Comparison of ENCODE assay signal across 19 cellular contexts in genomic region chr12:71441836-71442566, GRCh38. TPM values are rescaled to one million over a fixed set of nuclear protein-coding genes. Genes with fewer than 3 reads are reported as not detected.
DNase-seq lines count a peak whose midpoint lies in the region; ATAC-seq and TF ChIP-seq lines count a peak whose summit lies in the region.
"Had no signal": no experiment of that assay in that cellular context is flagged by ENCODE, and none has a peak within 500 bp of the region (broad histone marks: within the 10 kb centered on the region; RNA-seq: fewer than 3 reads in every experiment).

No MANE protein-coding gene starts in this region.

- ATAC-seq in HG03097 (IDR thresholded peaks at IDR 0.05; ENCODE audit: low FRiP score, unreplicated experiment) (no peak), GM18873 (IDR thresholded peaks at IDR 0.05; ENCODE audit: low FRiP score, unreplicated experiment) (no peak)
- ATAC-seq: A549; activated CD4-positive, alpha-beta T cell treated with anti-CD3 and anti-CD28 coated beads for 36 hours; left cardiac atrium; natural killer cell treated with Interleukin-12 subunit alpha and Interleukin-12 subunit beta and Interleukin-15 and Interleukin-18, amount 100 ng/mL, for 72 hours; Right ventricle myocardium inferior had no signal

- WGBS in suprapubic skin, result 76% methylated on average over 4 of the region's 4 CpGs

- no peak for TF ChIP-seq CTCF in suprapubic skin (IDR thresholded peaks at IDR 0.05)

- H3K4me3 ChIP-seq in suprapubic skin, result peak overlapping the region; percentile 63
- H3K4me3 ChIP-seq: A549, esophagus muscularis mucosa had no signal

- no peak overlapping the region for H3K27ac ChIP-seq in suprapubic skin
- H3K27ac ChIP-seq: A549, esophagus muscularis mucosa had no signal

- H3K4me1 ChIP-seq in suprapubic skin, result peaks cover 27% of the 10 kb centered on the region

- no peak for TF ChIP-seq POLR2A in suprapubic skin (IDR thresholded peaks at IDR 0.05)

- H3K27me3 ChIP-seq in suprapubic skin, result peaks cover 61% of the 10 kb centered on the region

- peak; percentile 25 for DNase-seq in NCI-H748 (lab: John Stamatoyannopoulos, UW; ENCODE audit: unreplicated experiment)
- DNase-seq in NCI-H748 treated with DMSO at 0.1 percent for 48 hours (lab: John Stamatoyannopoulos, UW), result no peak
- peak; percentile 6 for DNase-seq in SW480 (ENCODE audit: low spot score)
- DNase-seq in midbrain (lab: John Stamatoyannopoulos, UW), result peak; percentile 51
- DNase-seq in suprapubic skin (ENCODE audit: low spot score in 2 of 2), result no peak
- no peak for DNase-seq in NCI-H2107 (lab: John Stamatoyannopoulos, UW)
- DNase-seq: activated CD4-positive, alpha-beta T cell treated with anti-CD3 and anti-CD28 coated beads for 36 hours; cerebellar nuclear complex; DMS153; effector CD8-positive, alpha-beta T cell; left cardiac atrium; NCI-H1048; NCI-H524 treated with DMSO at 0.1 percent for 48 hours had no signal

- TF ChIP-seq EP300 in suprapubic skin (IDR thresholded peaks at IDR 0.05), result no peak

- H3K9me3 ChIP-seq in suprapubic skin, result no peaks in the 10 kb centered on the region
- H3K9me3 ChIP-seq: esophagus muscularis mucosa had no signal

- no peaks in the 10 kb centered on the region for H3K36me3 ChIP-seq in suprapubic skin
- H3K36me3 ChIP-seq: esophagus muscularis mucosa had no signal

RNA-seq across cellular contexts. Expression of gene LGR5, which starts 2.4 kb away (rescaled TPM):
- 1 to 10 TPM in 3 of 4 donors, under 1 TPM in 1; 0.97 to 5.5 (median 2.9) TPM for total RNA-seq in suprapubic skin
- total RNA-seq: activated CD4-positive, alpha-beta T cell treated with anti-CD3 and anti-CD28 coated beads for 36 hours; natural killer cell treated with Interleukin-12 subunit alpha and Interleukin-12 subunit beta and Interleukin-15 and Interleukin-18, amount 100 ng/mL, for 72 hours; Right ventricle myocardium inferior had no signal

Comparison
In these comparisons a context has a peak if more than half of its experiments do, and no peak if none do; other contexts are left out.
1. DNase-seq: peak in NCI-H748 (single experiment), SW480 (single experiment) and midbrain (single experiment); none in NCI-H748 treated with DMSO at 0.1 percent for 48 hours (single experiment), suprapubic skin (0 of 2) and NCI-H2107 (single experiment).